Comparison of ENCODE assay signal across 12 cellular contexts in genomic region chr22:23072035-23072910, GRCh38. TPM values are rescaled to one million over a fixed set of nuclear protein-coding genes. Genes with fewer than 3 reads are reported as not detected.
DNase-seq lines count a peak whose midpoint lies in the region; ATAC-seq and TF ChIP-seq lines count a peak whose summit lies in the region.
"Had no signal": no experiment of that assay in that cellular context is flagged by ENCODE, and none has a peak within 500 bp of the region (broad histone marks: within the 10 kb centered on the region; RNA-seq: fewer than 3 reads in every experiment).

No MANE protein-coding gene starts in this region.

- CTCF ChIA-PET in activated naive CD4-positive, alpha-beta T cell treated with anti-CD3 and anti-CD28 coated beads, Interleukin-2, amount 10 ng/mL, durations not matched to agents 7 days and 5 days (lab: Charles Lee), result no interaction called here

- H3K9me3 Mint-ChIP-seq in activated naive CD4-positive, alpha-beta T cell treated with anti-CD3 and anti-CD28 coated beads, Interleukin-2, amount 50 U/mL, for 24 hours, result no peaks in the 10 kb centered on the region
- no peaks in the 10 kb centered on the region for H3K9me3 Mint-ChIP-seq in activated naive CD4-positive, alpha-beta T cell treated with anti-CD3 and anti-CD28 coated beads, Interleukin-2, amount 10 ng/mL, durations not matched to agents 7 days and 5 days
- H3K9me3 Mint-ChIP-seq in mesothelial cell of epicardium, result no peaks in the 10 kb centered on the region
- H3K9me3 Mint-ChIP-seq: activated T-cell treated with anti-CD3 and anti-CD28 coated beads, Interleukin-2, amount 50 U/mL, for 24 hours had no signal

- peaks cover 19% of the 10 kb centered on the region for H3K4me1 Mint-ChIP-seq in activated naive CD4-positive, alpha-beta T cell treated with anti-CD3 and anti-CD28 coated beads, Interleukin-2, amount 50 U/mL, for 24 hours
- H3K4me1 Mint-ChIP-seq in activated naive CD4-positive, alpha-beta T cell treated with anti-CD3 and anti-CD28 coated beads, Interleukin-2, amount 10 ng/mL, durations not matched to agents 7 days and 5 days, result peaks cover 12% of the 10 kb centered on the region
- H3K4me1 Mint-ChIP-seq in mesothelial cell of epicardium, result peaks cover 26% of the 10 kb centered on the region

- no peak for TF ChIP-seq CTCF in mesothelial cell of epicardium (IDR thresholded peaks at IDR 0.05; ENCODE audit: unreplicated experiment)

- ATAC-seq in HG03571 (IDR thresholded peaks at IDR 0.05; ENCODE audit: unreplicated experiment) (no peak), GM21576 (IDR thresholded peaks at IDR 0.05; ENCODE audit: unreplicated experiment) (no peak), GM18858 (IDR thresholded peaks at IDR 0.05; ENCODE audit: unreplicated experiment) (no peak)

- H3K27me3 Mint-ChIP-seq in activated naive CD4-positive, alpha-beta T cell treated with anti-CD3 and anti-CD28 coated beads, Interleukin-2, amount 50 U/mL, for 24 hours, result peaks cover 1% of the 10 kb centered on the region
- peaks cover 75% of the 10 kb centered on the region for H3K27me3 Mint-ChIP-seq in activated naive CD4-positive, alpha-beta T cell treated with anti-CD3 and anti-CD28 coated beads, Interleukin-2, amount 10 ng/mL, durations not matched to agents 7 days and 5 days
- peaks cover 54% of the 10 kb centered on the region for H3K27me3 Mint-ChIP-seq in mesothelial cell of epicardium (ENCODE audit: low read depth)

- no peak for DNase-seq in activated naive CD4-positive, alpha-beta T cell treated with anti-CD3 and anti-CD28 coated beads, Interleukin-2, amount 10 ng/mL, durations not matched to agents 7 days and 5 days
- peak; percentile 68 for DNase-seq in amniotic stem cell (lab: John Stamatoyannopoulos, UW)
- no peak for DNase-seq in mesothelial cell of epicardium (ENCODE audit: low spot score in 2 of 2, unreplicated experiment in 2 of 2)
- DNase-seq in superior temporal gyrus (ENCODE audit: extremely low spot score), result peak; percentile 29
- DNase-seq: activated T-cell treated with anti-CD3 and anti-CD28 coated beads, Interleukin-2, amount 50 U/mL, for 24 hours; HCEC 1CT; occipital lobe; stimulated activated CD4-positive, alpha-beta T cell treated with anti-CD3 and anti-CD28 coated beads, Interleukin-4, amount 100 ng/mL, for 1 hour had no signal

- no peak overlapping the region for H3K27ac Mint-ChIP-seq in activated naive CD4-positive, alpha-beta T cell treated with anti-CD3 and anti-CD28 coated beads, Interleukin-2, amount 50 U/mL, for 24 hours
- H3K27ac Mint-ChIP-seq in activated naive CD4-positive, alpha-beta T cell treated with anti-CD3 and anti-CD28 coated beads, Interleukin-2, amount 10 ng/mL, durations not matched to agents 7 days and 5 days, result no peak overlapping the region
- peak overlapping the region; percentile 59 for H3K27ac Mint-ChIP-seq in mesothelial cell of epicardium
- H3K27ac Mint-ChIP-seq: activated T-cell treated with anti-CD3 and anti-CD28 coated beads, Interleukin-2, amount 50 U/mL, for 24 hours had no signal

- H3K36me3 Mint-ChIP-seq in activated naive CD4-positive, alpha-beta T cell treated with anti-CD3 and anti-CD28 coated beads, Interleukin-2, amount 50 U/mL, for 24 hours, result no peaks in the 10 kb centered on the region
- no peaks in the 10 kb centered on the region for H3K36me3 Mint-ChIP-seq in activated naive CD4-positive, alpha-beta T cell treated with anti-CD3 and anti-CD28 coated beads, Interleukin-2, amount 10 ng/mL, durations not matched to agents 7 days and 5 days
- no peaks in the 10 kb centered on the region for H3K36me3 Mint-ChIP-seq in mesothelial cell of epicardium

- H3K4me3 Mint-ChIP-seq in activated naive CD4-positive, alpha-beta T cell treated with anti-CD3 and anti-CD28 coated beads, Interleukin-2, amount 50 U/mL, for 24 hours, result peak overlapping the region; percentile 30
- no peak overlapping the region for H3K4me3 Mint-ChIP-seq in activated naive CD4-positive, alpha-beta T cell treated with anti-CD3 and anti-CD28 coated beads, Interleukin-2, amount 10 ng/mL, durations not matched to agents 7 days and 5 days
- H3K4me3 Mint-ChIP-seq in mesothelial cell of epicardium, result peak overlapping the region; percentile 22

RNA-seq across cellular contexts. Expression of gene GNAZ, which starts 2.0 kb away (rescaled TPM):
- 5.8 to 6.5 TPM (median 6.0 TPM) in 3 replicates for total RNA-seq in mesothelial cell of epicardium

Comparison
In these comparisons a context has a peak if more than half of its experiments do, and no peak if none do; other contexts are left out.
1. DNase-seq: peak in amniotic stem cell (single experiment) and superior temporal gyrus (single experiment); none in activated naive CD4-positive, alpha-beta T cell treated with anti-CD3 and anti-CD28 coated beads, Interleukin-2, amount 10 ng/mL, durations not matched to agents 7 days and 5 days (single experiment) and mesothelial cell of epicardium (0 of 2).